In the genomic region with DNA sequence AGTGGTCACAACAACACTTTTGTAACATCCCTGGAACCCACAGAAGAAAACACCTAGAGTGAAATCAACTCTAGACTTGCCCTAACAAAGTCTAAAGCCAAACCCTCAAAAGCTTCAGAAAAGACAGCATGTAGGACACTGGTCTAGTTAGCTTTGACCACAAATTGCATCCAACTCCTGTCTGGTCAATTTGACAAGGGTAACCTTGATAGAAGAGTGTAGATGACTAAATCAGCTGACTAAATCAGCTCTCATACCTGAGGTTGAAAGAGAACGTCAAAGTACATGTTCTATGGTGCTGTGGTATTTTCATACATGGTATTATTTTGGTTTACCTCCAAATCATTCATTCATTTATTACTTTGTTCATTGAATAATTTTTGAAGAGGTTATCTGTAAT, we compare ENCODE assay signal across 28 cellular contexts.
"Had no signal": no experiment of that assay in that cellular context is flagged by ENCODE, and none has a peak within 500 bp of the region (broad histone marks: within the 10 kb centered on the region; RNA-seq: fewer than 3 reads in every experiment).

No MANE protein-coding gene starts in this region.

- H3K4me3 ChIP-seq: K562, SJCRH30 had no signal

- DNase-seq: Kasumi-1, MV-4-11, NCI-H1092, NCI-H1105 treated with DMSO at 0.1 percent for 48 hours, NCI-H1417 treated with DMSO at 0.1 percent for 48 hours, NCI-H146, NCI-H1694 treated with DMSO at 0.1 percent for 48 hours, NCI-H1930, NCI-H2081, NCI-H2107, NCI-H226, NCI-H446, NCI-H510A, NCI-H524 treated with DMSO at 0.1 percent for 48 hours, NCI-H69, NCI-H774, PC-3, SHP77 treated with DMSO at 0.1 percent for 48 hours, SJCRH30 had no signal

- H3K9me3 ChIP-seq: SJCRH30 had no signal

- H3K4me1 Mint-ChIP-seq: IgD-negative memory B cell had no signal

- H3K27ac Mint-ChIP-seq: IgD-negative memory B cell had no signal

- H3K36me3 ChIP-seq: SJCRH30 had no signal

- H3K4me3 Mint-ChIP-seq: IgD-negative memory B cell had no signal

- H3K27me3 ChIP-seq: SJCRH30 had no signal

- FAIRE-seq: HTR-8/SVneo, K562 had no signal

- ATAC-seq: K562, Panc1, PC-3, Right ventricle myocardium inferior, SK-N-SH treated with all-trans-retinoic acid at 6 μM for 48 hours had no signal

- H3K27ac ChIP-seq: HL-60, KMS-11, RWPE1, SJCRH30 had no signal
